Comparison of ENCODE assay signal across 24 cellular contexts in the genomic region with DNA sequence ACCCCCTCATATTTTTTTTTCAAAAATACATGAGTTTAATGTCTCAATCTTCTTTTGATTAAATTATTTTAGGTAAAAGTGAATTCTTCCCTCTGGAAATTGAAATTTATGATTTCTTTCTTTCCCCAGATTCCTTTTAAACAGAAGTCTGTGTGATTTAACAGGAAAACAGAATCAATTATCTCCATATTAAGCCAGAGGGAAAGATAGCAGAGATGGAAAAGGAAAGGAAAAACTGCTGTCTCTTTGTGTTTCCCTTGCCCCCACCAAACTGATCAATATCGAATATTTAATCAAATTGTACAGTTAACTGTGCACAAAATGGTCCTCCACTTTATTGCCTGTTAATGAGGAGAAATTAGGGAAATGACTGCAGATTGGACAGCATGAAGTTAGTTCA.
"Had no signal": no experiment of that assay in that cellular context is flagged by ENCODE, and none has a peak within 500 bp of the region (broad histone marks: within the 10 kb centered on the region; RNA-seq: fewer than 3 reads in every experiment).

No MANE protein-coding gene starts in this region.

- ATAC-seq: activated CD8-positive, alpha-beta T cell treated with anti-CD3 and anti-CD28 coated beads for 36 hours; activated naive CD8-positive, alpha-beta T cell treated with anti-CD3 and anti-CD28 coated beads, Interleukin-2, amount 50 U/mL, for 24 hours; activated T-cell treated with anti-CD3 and anti-CD28 coated beads, Interleukin-2, amount 50 U/mL, for 4 hours; activated T-cell treated with anti-CD3 and anti-CD28 coated beads, Interleukin-2, amount 50 U/mL, for 72 hours; activated T-helper 17 cell treated with anti-CD3 and anti-CD28 coated beads, Interleukin-2, amount 50 U/mL, for 72 hours had no signal

- DNase-seq: activated B cell treated with CpG ODN at 0.5 μM for 24 hours; activated CD4-positive, alpha-beta memory T cell treated with anti-CD3 and anti-CD28 coated beads for 36 hours; activated CD4-positive, alpha-beta T cell treated with anti-CD3 and anti-CD28 coated beads for 4 hours; activated CD4-positive, alpha-beta T cell treated with anti-CD3 and anti-CD28 coated beads, Interleukin-2, amount 10 ng/mL, durations not matched to agents 24 days and 14 days; activated CD4-positive, alpha-beta T cell treated with anti-CD3 and anti-CD28 coated beads, Interleukin-2, amount 50 U/mL, for 1 hour; activated CD4-positive, alpha-beta T cell treated with anti-CD3 and anti-CD28 coated beads, Interleukin-2, amount 50 U/mL, for 4 hours; activated CD4-positive, CD25-positive, alpha-beta regulatory T cell treated with anti-CD3 and anti-CD28 coated beads, Interleukin-2, amount 50 U/mL, for 72 hours; activated CD8-positive, alpha-beta memory T cell treated with anti-CD3 and anti-CD28 coated beads, Interleukin-2, amount 50 U/mL, for 4 hours; activated CD8-positive, alpha-beta T cell treated with anti-CD3 and anti-CD28 coated beads for 36 hours; activated effector memory CD4-positive, alpha-beta T cell treated with anti-CD3 and anti-CD28 coated beads, Interleukin-2, amount 50 U/mL, for 16 hours; activated naive CD4-positive, alpha-beta T cell treated with anti-CD3 and anti-CD28 coated beads, Interleukin-2, amount 10 ng/mL, durations not matched to agents 7 days and 5 days; activated naive CD4-positive, alpha-beta T cell treated with Interleukin-2 at 50 U/mL for 16 hours; activated naive CD8-positive, alpha-beta T cell treated with anti-CD3 and anti-CD28 coated beads, Interleukin-2, amount 10 ng/mL, durations not matched to agents 7 days and 5 days; activated naive CD8-positive, alpha-beta T cell treated with anti-CD3 and anti-CD28 coated beads, Interleukin-2, amount 50 U/mL, for 24 hours; activated T-cell treated with anti-CD3 and anti-CD28 coated beads for 4 hours; activated T-cell treated with anti-CD3 and anti-CD28 coated beads, Interleukin-2, amount 50 U/mL, for 1 hour; activated T-cell treated with anti-CD3 and anti-CD28 coated beads, Interleukin-2, amount 50 U/mL, for 4 hours; activated T-cell treated with anti-CD3 and anti-CD28 coated beads, Interleukin-2, amount 50 U/mL, for 72 hours; amygdala; anterior cingulate cortex; central memory CD4-positive, alpha-beta T cell; T-helper 2 cell; T-helper 9 cell had no signal
